In genomic region chr1:89953072-89953626, GRCh38 we compare ENCODE assay signal across 9 cellular contexts. TPM values are rescaled to one million over a fixed set of nuclear protein-coding genes. Genes with fewer than 3 reads are reported as not detected.
DNase-seq lines count a peak whose midpoint lies in the region; TF ChIP-seq lines count a peak whose summit lies in the region.
"Had no signal": no experiment of that assay in that cellular context is flagged by ENCODE, and none has a peak within 500 bp of the region (broad histone marks: within the 10 kb centered on the region; RNA-seq: fewer than 3 reads in every experiment).

No MANE protein-coding gene starts in this region.

- in situ Hi-C loops in HAP-1 (cut with MboI; ENCODE audit: low sequenced_read_pairs), result no loop called here

- H3K4me1 ChIP-seq in HAP-1 (peaks cover 51% of the 10 kb centered on the region), uterus (no peaks in the 10 kb centered on the region)

- no peak overlapping the region for H3K4me3 Mint-ChIP-seq in activated T-helper 2 cell treated with anti-CD3 and anti-CD28 coated beads, Interferon-gamma antibody, Interleukin-2, Interleukin-4, amounts not matched to agents 10 μg/mL and 5 μg/mL and 100 μg/mL, durations not matched to agents 14 hours and 24 hours and 36 hours (ENCODE audit: low read depth)

- H3K27me3 Mint-ChIP-seq in activated T-helper 2 cell treated with anti-CD3 and anti-CD28 coated beads, Interferon-gamma antibody, Interleukin-2, Interleukin-4, amounts not matched to agents 10 μg/mL and 5 μg/mL and 100 μg/mL, durations not matched to agents 14 hours and 24 hours and 36 hours (ENCODE audit: low read depth), result no peaks in the 10 kb centered on the region

- peak; percentile 33 for DNase-seq in DMS53 (lab: John Stamatoyannopoulos, UW)
- no peak for DNase-seq in DMS53 treated with DMSO at 0.1 percent for 48 hours (lab: John Stamatoyannopoulos, UW; ENCODE audit: unreplicated experiment)
- DNase-seq in HAP-1 (ENCODE audit: low spot score in 2 of 2), result peak; percentile 53 to 70
- DNase-seq in NAMALWA (ENCODE audit: low spot score), result peak; percentile 29
- peak; percentile 16 for DNase-seq in activated T-helper 2 cell treated with anti-CD3 and anti-CD28 coated beads, Interferon-gamma antibody, Interleukin-2, Interleukin-4, amounts not matched to agents 10 μg/mL and 5 μg/mL and 100 μg/mL, durations not matched to agents 14 hours and 24 hours and 36 hours (ENCODE audit: low spot score)
- peak; percentile 92 for DNase-seq in iris pigment epithelial cell (ENCODE audit: low read depth)
- peak; percentile 15 to 30 for DNase-seq in uterus
- no peak for DNase-seq in NCI-H774 (lab: John Stamatoyannopoulos, UW)

- peaks cover 29% of the 10 kb centered on the region for H3K4me1 Mint-ChIP-seq in activated T-helper 2 cell treated with anti-CD3 and anti-CD28 coated beads, Interferon-gamma antibody, Interleukin-2, Interleukin-4, amounts not matched to agents 10 μg/mL and 5 μg/mL and 100 μg/mL, durations not matched to agents 14 hours and 24 hours and 36 hours (ENCODE audit: low read depth)

- H3K27ac ChIP-seq in uterus, result no peak overlapping the region
- H3K27ac ChIP-seq: 22Rv1 had no signal

- H3K9me3 ChIP-seq in HAP-1, result no peaks in the 10 kb centered on the region
- no peaks in the 10 kb centered on the region for H3K9me3 ChIP-seq in uterus

- H3K27ac Mint-ChIP-seq in activated T-helper 2 cell treated with anti-CD3 and anti-CD28 coated beads, Interferon-gamma antibody, Interleukin-2, Interleukin-4, amounts not matched to agents 10 μg/mL and 5 μg/mL and 100 μg/mL, durations not matched to agents 14 hours and 24 hours and 36 hours, result peak overlapping the region; percentile 26

- H3K27me3 ChIP-seq in HAP-1 (ENCODE audit: low read depth), result no peaks in the 10 kb centered on the region
- no peaks in the 10 kb centered on the region for H3K27me3 ChIP-seq in uterus

- no peaks in the 10 kb centered on the region for H3K36me3 Mint-ChIP-seq in activated T-helper 2 cell treated with anti-CD3 and anti-CD28 coated beads, Interferon-gamma antibody, Interleukin-2, Interleukin-4, amounts not matched to agents 10 μg/mL and 5 μg/mL and 100 μg/mL, durations not matched to agents 14 hours and 24 hours and 36 hours (ENCODE audit: low read depth)

- H3K9me3 Mint-ChIP-seq in activated T-helper 2 cell treated with anti-CD3 and anti-CD28 coated beads, Interferon-gamma antibody, Interleukin-2, Interleukin-4, amounts not matched to agents 10 μg/mL and 5 μg/mL and 100 μg/mL, durations not matched to agents 14 hours and 24 hours and 36 hours, result peaks cover 2% of the 10 kb centered on the region

- intact Hi-C loops in activated T-helper 2 cell treated with anti-CD3 and anti-CD28 coated beads, Interferon-gamma antibody, Interleukin-2, Interleukin-4, amounts not matched to agents 10 μg/mL and 5 μg/mL and 100 μg/mL, durations not matched to agents 14 hours and 24 hours and 36 hours (cut with micrococcal nuclease), result loop anchor here (5.0 kb wide), 3 partner anchors 34 to 111 kb away; no protein-coding TSS in a partner anchor
- intact Hi-C loops in uterus (cut with DNase I; ENCODE audit: low total_unique reads), result no loop called here

- H3K4me3 ChIP-seq in HAP-1, result no peak overlapping the region
- H3K4me3 ChIP-seq in uterus, result no peak overlapping the region

- no peak for TF ChIP-seq POLR2A in uterus (IDR thresholded peaks at IDR 0.05)

- TF ChIP-seq CTCF in uterus (IDR thresholded peaks at IDR 0.05), result peak in 1 of 4 experiments; percentile 8

- H3K36me3 ChIP-seq in HAP-1 (replicated peaks) (no peaks in the 10 kb centered on the region), uterus (no peaks in the 10 kb centered on the region)

RNA-seq across cellular contexts. Expression of gene ZNF326, which starts 41.8 kb away (rescaled TPM):
- total RNA-seq in activated T-helper 2 cell treated with anti-CD3 and anti-CD28 coated beads, Interferon-gamma antibody, Interleukin-2, Interleukin-4, amounts not matched to agents 10 μg/mL and 5 μg/mL and 100 μg/mL, durations not matched to agents 14 hours and 24 hours and 36 hours, result 32.8 and 33.1 TPM in 2 replicates
- 10 to 100 TPM in 3 of 4 donors, 1 to 10 TPM in 1; 6.7 to 43.3 (median 24.1) TPM for total RNA-seq in uterus

Comparison
In these comparisons a context has a peak if more than half of its experiments do, and no peak if none do; other contexts are left out.
1. DNase-seq: peak in DMS53 (single experiment), HAP-1 (2 of 2), NAMALWA (single experiment), activated T-helper 2 cell treated with anti-CD3 and anti-CD28 coated beads, Interferon-gamma antibody, Interleukin-2, Interleukin-4, amounts not matched to agents 10 μg/mL and 5 μg/mL and 100 μg/mL, durations not matched to agents 14 hours and 24 hours and 36 hours (single experiment), iris pigment epithelial cell (single experiment) and uterus (2 of 2); none in DMS53 treated with DMSO at 0.1 percent for 48 hours (single experiment) and NCI-H774 (single experiment).